Comparison of ENCODE assay signal across 9 cellular contexts in the genomic region with DNA sequence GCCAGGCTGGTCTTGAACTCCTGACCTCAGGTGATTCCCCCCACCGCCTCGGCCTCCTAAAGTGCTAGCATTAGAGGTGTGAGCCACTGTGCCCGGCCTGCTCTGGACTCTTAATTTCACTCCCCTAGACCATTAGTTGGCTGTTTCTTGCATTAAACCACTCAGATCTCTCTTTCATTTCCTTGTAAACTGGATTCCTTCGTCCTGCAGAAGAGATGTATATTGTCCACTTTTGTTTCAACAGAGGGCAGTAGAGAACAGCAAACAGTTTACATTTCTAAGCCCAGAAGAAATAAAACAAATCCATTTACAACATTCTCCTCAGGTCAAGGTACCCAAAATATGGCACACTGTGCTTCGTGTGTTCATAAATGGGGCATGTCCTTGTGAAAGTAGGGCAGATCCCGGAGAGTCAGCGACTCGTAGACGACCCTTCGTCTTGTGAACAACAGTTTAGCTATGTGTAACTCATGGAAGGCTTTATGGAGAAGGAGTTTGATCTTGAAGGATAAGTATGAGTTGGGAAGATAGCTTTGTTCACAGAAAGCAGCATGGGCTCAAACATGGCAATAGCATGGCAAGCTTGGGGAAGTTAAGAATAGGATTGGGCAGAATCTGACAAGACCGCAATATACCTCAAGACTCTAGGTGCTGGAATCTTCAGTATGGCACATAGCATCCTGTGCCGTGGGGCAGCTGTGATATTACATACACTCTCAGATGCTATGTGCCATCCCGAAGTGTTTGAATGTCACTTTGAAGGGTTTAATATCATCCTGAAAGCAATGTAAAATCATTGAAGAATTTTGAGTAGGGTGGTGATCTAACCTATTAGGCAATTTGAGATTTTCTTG. TPM values are rescaled to one million over a fixed set of nuclear protein-coding genes. Genes with fewer than 3 reads are reported as not detected.
DNase-seq lines count a peak whose midpoint lies in the region; ATAC-seq, FAIRE-seq and TF ChIP-seq lines count a peak whose summit lies in the region.
"Not testable (repeated sequence)": the region's sequence is repeated elsewhere in the genome, so short reads cannot be mapped to it uniquely, and the experiment has no call there.
"Had no signal": no experiment of that assay in that cellular context is flagged by ENCODE, and none has a peak within 500 bp of the region (broad histone marks: within the 10 kb centered on the region; RNA-seq: fewer than 3 reads in every experiment).

No MANE protein-coding gene starts in this region.

- peak; percentile 19 to 55 for DNase-seq in NCI-H526 (lab: John Stamatoyannopoulos, UW)
- DNase-seq in dorsolateral prefrontal cortex; osteocyte (ENCODE audit: extremely low spot score, unreplicated experiment): not testable (repeated sequence)

- H3K4me3 ChIP-seq in ACC112 (ENCODE audit: low read depth, low read length); dorsolateral prefrontal cortex: not testable (repeated sequence)

- peak; percentile 45 for ATAC-seq in HG03442 (IDR thresholded peaks at IDR 0.05; ENCODE audit: unreplicated experiment)

- H3K27me3 Mint-ChIP-seq in osteocyte (ENCODE audit: unreplicated experiment) = peaks cover 29% of the 10 kb centered on the region

- TF ChIP-seq CTCF in VCaP (conservative IDR thresholded peaks at IDR 0.05) (peak; percentile 67), dorsolateral prefrontal cortex (IDR thresholded peaks at IDR 0.05 in 54 of 56, conservative IDR thresholded peaks at IDR 0.05 in 2 of 56; ENCODE audit: low read depth in 1 of 56, partially characterized antibody in 56 of 56) (peak in 54 of 56 donors; percentile 26 to 78 (median 52)), osteocyte (IDR thresholded peaks at IDR 0.05) (peak; percentile 60)

- intact Hi-C loops in dorsolateral prefrontal cortex (cut with DNase I) = loop anchor here in 1 of 2 donors (5.0 kb wide), 1 partner anchor 95 kb away; no protein-coding TSS in a partner anchor

- H3K27me3 ChIP-seq in ACC112 (ENCODE audit: insufficient read depth, low read length); dorsolateral prefrontal cortex: not testable (repeated sequence)

- not testable (repeated sequence) for H3K27ac ChIP-seq in ACC112 (ENCODE audit: low read depth, low read length); VCaP; dorsolateral prefrontal cortex

- peak overlapping the region; percentile 32 for H2AFZ ChIP-seq in ACC112 (ENCODE audit: low read length, unreplicated experiment)

- FAIRE-seq in G401.6 (lab: Jason Lieb, UNC) (peak; percentile 50), islet of Langerhans (lab: Jason Lieb, UNC) (peak; percentile 82)

- H3K4me1 Mint-ChIP-seq in osteocyte (ENCODE audit: unreplicated experiment) = not testable (repeated sequence)

- H3K4me1 ChIP-seq in ACC112 (ENCODE audit: control insufficient read depth, insufficient read depth, low read length, unreplicated experiment) = not testable (repeated sequence)

- H3K4me3 Mint-ChIP-seq in osteocyte (ENCODE audit: unreplicated experiment) = not testable (repeated sequence)

- H3K27ac Mint-ChIP-seq in osteocyte (ENCODE audit: unreplicated experiment) = not testable (repeated sequence)

- not testable (repeated sequence) for H3K36me3 ChIP-seq in ACC112 (ENCODE audit: insufficient read depth, low read length)

- H3K36me3 Mint-ChIP-seq in osteocyte (ENCODE audit: unreplicated experiment) = not testable (repeated sequence)

- not testable (repeated sequence) for H3K79me2 ChIP-seq in ACC112 (ENCODE audit: control insufficient read depth, insufficient read depth, low read length, unreplicated experiment)

- not testable (repeated sequence) for H3K9me3 Mint-ChIP-seq in osteocyte (ENCODE audit: unreplicated experiment)

RNA-seq across cellular contexts. Expression of a gene that starts 15.2 kb away (rescaled TPM):
- total RNA-seq in dorsolateral prefrontal cortex (10 to 100 TPM in 6 of 120 experiments, 1 to 10 TPM in 82, under 1 TPM in 32; 0.20 to 16.1 (median 1.8) TPM), osteocyte (not detected in 2 replicates)

RNA-seq across cellular contexts. Expression of a gene that starts 16.8 kb away (rescaled TPM):
- 10 to 100 TPM in 3 of 120 experiments, 1 to 10 TPM in 105, under 1 TPM in 8, not detected in 4; 0.34 to 19.7 (median 2.7) TPM for total RNA-seq in dorsolateral prefrontal cortex
- not detected in 2 replicates for total RNA-seq in osteocyte

RNA-seq across cellular contexts. Expression of a gene that starts 59.3 kb away (rescaled TPM):
- 1 to 10 TPM in 14 of 120 experiments, under 1 TPM in 41, not detected in 65; 0.21 to 2.3 (median 0.70) TPM for total RNA-seq in dorsolateral prefrontal cortex
- total RNA-seq in osteocyte = not detected in 2 replicates
- total RNA-seq: thyroid gland had no signal
